Comparison of ENCODE assay signal across 1 cellular context in genomic region chr11:70020336-70021214, GRCh38.
TF ChIP-seq lines count a peak whose summit lies in the region.

No MANE protein-coding gene starts in this region.

TF ChIP-seq in HCT116, 20 proteins besides CTCF, POLR2A, EP300 and RAD21 (continued from another document):
- no peak for TF ChIP-seq ZBTB33 (IDR thresholded peaks at IDR 0.05; ENCODE audit: extremely low read depth, insufficient replicate concordance, low read length)
- no peak for TF ChIP-seq EZH2phosphoT487 (IDR thresholded peaks at IDR 0.05; ENCODE audit: borderline replicate concordance)
- no peak for TF ChIP-seq SRF (IDR thresholded peaks at IDR 0.05; ENCODE audit: low read depth)
- no peak for TF ChIP-seq MAX (IDR thresholded peaks at IDR 0.05)
- no peak for TF ChIP-seq CBX3 (IDR thresholded peaks at IDR 0.05; ENCODE audit: low read depth)
- no peak for TF ChIP-seq EGR1 (IDR thresholded peaks at IDR 0.05; ENCODE audit: low read depth)
- TF ChIP-seq ELF1 (IDR thresholded peaks at IDR 0.05; ENCODE audit: borderline replicate concordance, low read depth), result no peak
- no peak for TF ChIP-seq JUND (IDR thresholded peaks at IDR 0.05)
- TF ChIP-seq ZNF274 (IDR thresholded peaks at IDR 0.05; ENCODE audit: low read depth, low read length), result no peak
- TF ChIP-seq ZFX (IDR thresholded peaks at IDR 0.05), result no peak
- no peak for TF ChIP-seq YY1 (IDR thresholded peaks at IDR 0.05; ENCODE audit: extremely low read depth, insufficient replicate concordance, low read depth, low read length)
- no peak for TF ChIP-seq POLR2AphosphoS5 (IDR thresholded peaks at IDR 0.05; ENCODE audit: low read depth, low read length)
- no peak for TF ChIP-seq SP1 (IDR thresholded peaks at IDR 0.05; ENCODE audit: low read depth)
